16 cellular contexts compared by ENCODE assay signal in the genomic region with DNA sequence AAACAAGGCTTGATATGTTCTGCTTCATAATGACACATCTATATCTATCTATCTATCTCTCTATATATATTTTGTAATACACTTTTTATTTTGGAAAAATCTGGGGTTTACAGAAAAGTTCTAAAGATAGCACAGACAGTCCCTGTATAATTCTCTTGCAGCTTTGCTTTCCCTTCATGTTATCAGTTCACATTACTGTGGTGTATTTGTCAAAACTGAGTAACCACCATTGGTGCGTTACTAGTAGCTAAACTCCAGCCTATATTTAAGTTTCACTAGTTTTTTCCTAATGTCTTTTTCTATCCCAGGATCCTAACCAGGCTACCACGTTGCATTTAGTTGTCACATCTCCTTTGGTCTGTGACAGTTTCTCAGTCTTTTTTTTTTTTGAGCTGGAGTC.
DNase-seq lines count a peak whose midpoint lies in the region; ATAC-seq and TF ChIP-seq lines count a peak whose summit lies in the region.
"Had no signal": no experiment of that assay in that cellular context is flagged by ENCODE, and none has a peak within 500 bp of the region (broad histone marks: within the 10 kb centered on the region; RNA-seq: fewer than 3 reads in every experiment).

No MANE protein-coding gene starts in this region.

- H3K4me3 ChIP-seq in fibroblast of the aortic adventitia (ENCODE audit: low read depth, low read length) (no peak overlapping the region), mesenchymal stem cell (ENCODE audit: insufficient read depth in 1 of 2, low read depth in 1 of 2, low read length in 2 of 2) (no peak overlapping the region)
- H3K4me3 ChIP-seq: GM23248 had no signal

- no peak overlapping the region for H2BK12ac ChIP-seq in mesenchymal stem cell (ENCODE audit: low read length in 2 of 2)

- H3K79me1 ChIP-seq in mesenchymal stem cell (replicated peaks; ENCODE audit: low read length, poor library complexity, severe bottlenecking) = no peaks in the 10 kb centered on the region

- in situ Hi-C loops in G401 (cut with HindIII; ENCODE audit: low sequenced_read_pairs) = no loop called here

- peaks cover 3% of the 10 kb centered on the region for H3K9me3 ChIP-seq in mesenchymal stem cell (ENCODE audit: control insufficient read depth, low read length)

- no peak overlapping the region for H2AFZ ChIP-seq in mesenchymal stem cell (ENCODE audit: low read depth, low read length)
- H2AFZ ChIP-seq: GM23248 had no signal

- H4K91ac ChIP-seq in mesenchymal stem cell (ENCODE audit: low read length) = no peak overlapping the region

- no peak overlapping the region for H2BK15ac ChIP-seq in mesenchymal stem cell (ENCODE audit: low read depth, poor library complexity, severe bottlenecking)

- H2BK120ac ChIP-seq in mesenchymal stem cell (ENCODE audit: low read depth, low read length) = no peak overlapping the region

- 75% methylated on average over 2 of the region's 2 CpGs for WGBS in mesenchymal stem cell

- no peak overlapping the region for H3K27ac ChIP-seq in mesenchymal stem cell (ENCODE audit: low read length, poor library complexity, severe bottlenecking)
- H3K27ac ChIP-seq: GM23248 had no signal

- no peak overlapping the region for H3K4me2 ChIP-seq in mesenchymal stem cell (ENCODE audit: low read length, poor library complexity, severe bottlenecking)

- no peak overlapping the region for H4K8ac ChIP-seq in mesenchymal stem cell (ENCODE audit: low read length)

- no peak overlapping the region for H3K18ac ChIP-seq in mesenchymal stem cell (ENCODE audit: low read depth in 1 of 2, low read length in 2 of 2)

- TF ChIP-seq CTCF in fibroblast of the aortic adventitia (IDR thresholded peaks at IDR 0.05; ENCODE audit: insufficient read depth, low read length) = no peak

- DNase-seq in amniotic epithelial cell (ENCODE audit: low read depth) (peak; percentile 55), fibroblast of the aortic adventitia (ENCODE audit: low read depth) (peak; percentile 20), mesenchymal stem cell (peak; percentile 51), G401 (ENCODE audit: low spot score) (no peak)
- DNase-seq: C1 segment of cervical spinal cord; Calu3; CD4-positive, alpha-beta memory T cell; COR-L47; DMS53; DMS79 treated with DMSO at 0.1 percent for 48 hours; GM23248; H7; HCEC 1CT had no signal

- H3K4ac ChIP-seq in mesenchymal stem cell (ENCODE audit: low read depth in 1 of 2, low read length in 2 of 2) = no peak overlapping the region

- no peak overlapping the region for H3K14ac ChIP-seq in mesenchymal stem cell (ENCODE audit: low read length in 2 of 2)

- no peaks in the 10 kb centered on the region for H3K27me3 ChIP-seq in mesenchymal stem cell (ENCODE audit: control insufficient read depth in 1 of 2, insufficient read depth in 1 of 2, low read length in 2 of 2)

- no peak overlapping the region for H2BK5ac ChIP-seq in mesenchymal stem cell (ENCODE audit: low read depth, low read length, poor library complexity, severe bottlenecking)

- H3K9ac ChIP-seq in mesenchymal stem cell (ENCODE audit: low read length) = no peak overlapping the region
- H3K9ac ChIP-seq: GM23248 had no signal

- no peak overlapping the region for H2AK5ac ChIP-seq in mesenchymal stem cell (ENCODE audit: low read length, severe bottlenecking)

- H3K36me3 ChIP-seq in mesenchymal stem cell (ENCODE audit: control insufficient read depth in 1 of 2, insufficient read depth in 2 of 2, low read depth in 1 of 2, low read length in 2 of 2) = no peaks in the 10 kb centered on the region

- no peak overlapping the region for H3K23ac ChIP-seq in mesenchymal stem cell (ENCODE audit: low read length in 2 of 2)

- ATAC-seq in SK-N-SH treated with all-trans-retinoic acid at 6 μM for 48 hours (no peak), HG03095 (IDR thresholded peaks at IDR 0.05; ENCODE audit: unreplicated experiment) (no peak), HG02571 (IDR thresholded peaks at IDR 0.05; ENCODE audit: unreplicated experiment) (no peak)

- H3K4me1 ChIP-seq in mesenchymal stem cell (ENCODE audit: control insufficient read depth, insufficient read depth, low read depth, low read length) = peaks cover 2% of the 10 kb centered on the region

TF ChIP-seq in SK-N-SH treated with all-trans-retinoic acid at 6 μM for 48 hours, 23 proteins besides CTCF, POLR2A, EP300 and RAD21:
- no peak for TF ChIP-seq ZNF70 (CRISPR knock-in tag; IDR thresholded peaks at IDR 0.05)
- no peak for TF ChIP-seq ZFP3 (CRISPR knock-in tag; IDR thresholded peaks at IDR 0.05)
- TF ChIP-seq ARNTL (CRISPR knock-in tag; IDR thresholded peaks at IDR 0.05; ENCODE audit: borderline replicate concordance, low read depth) = no peak
- no peak for TF ChIP-seq RARB (CRISPR knock-in tag; IDR thresholded peaks at IDR 0.05)
- no peak for TF ChIP-seq ZC3H10 (CRISPR knock-in tag; IDR thresholded peaks at IDR 0.05)
- TF ChIP-seq, protein P1, sequence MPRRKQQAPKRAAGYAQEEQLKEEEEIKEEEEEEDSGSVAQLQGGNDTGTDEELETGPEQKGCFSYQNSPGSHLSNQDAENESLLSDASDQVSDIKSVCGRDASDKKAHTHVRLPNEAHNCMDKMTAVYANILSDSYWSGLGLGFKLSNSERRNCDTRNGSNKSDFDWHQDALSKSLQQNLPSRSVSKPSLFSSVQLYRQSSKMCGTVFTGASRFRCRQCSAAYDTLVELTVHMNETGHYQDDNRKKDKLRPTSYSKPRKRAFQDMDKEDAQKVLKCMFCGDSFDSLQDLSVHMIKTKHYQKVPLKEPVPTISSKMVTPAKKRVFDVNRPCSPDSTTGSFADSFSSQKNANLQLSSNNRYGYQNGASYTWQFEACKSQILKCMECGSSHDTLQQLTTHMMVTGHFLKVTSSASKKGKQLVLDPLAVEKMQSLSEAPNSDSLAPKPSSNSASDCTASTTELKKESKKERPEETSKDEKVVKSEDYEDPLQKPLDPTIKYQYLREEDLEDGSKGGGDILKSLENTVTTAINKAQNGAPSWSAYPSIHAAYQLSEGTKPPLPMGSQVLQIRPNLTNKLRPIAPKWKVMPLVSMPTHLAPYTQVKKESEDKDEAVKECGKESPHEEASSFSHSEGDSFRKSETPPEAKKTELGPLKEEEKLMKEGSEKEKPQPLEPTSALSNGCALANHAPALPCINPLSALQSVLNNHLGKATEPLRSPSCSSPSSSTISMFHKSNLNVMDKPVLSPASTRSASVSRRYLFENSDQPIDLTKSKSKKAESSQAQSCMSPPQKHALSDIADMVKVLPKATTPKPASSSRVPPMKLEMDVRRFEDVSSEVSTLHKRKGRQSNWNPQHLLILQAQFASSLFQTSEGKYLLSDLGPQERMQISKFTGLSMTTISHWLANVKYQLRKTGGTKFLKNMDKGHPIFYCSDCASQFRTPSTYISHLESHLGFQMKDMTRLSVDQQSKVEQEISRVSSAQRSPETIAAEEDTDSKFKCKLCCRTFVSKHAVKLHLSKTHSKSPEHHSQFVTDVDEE (CRISPR knock-in tag; IDR thresholded peaks at IDR 0.05) = no peak
- TF ChIP-seq PPARA (CRISPR knock-in tag; IDR thresholded peaks at IDR 0.05; ENCODE audit: borderline replicate concordance) = no peak
- no peak for TF ChIP-seq BACH2 (CRISPR knock-in tag; IDR thresholded peaks at IDR 0.05; ENCODE audit: borderline replicate concordance)
- no peak for TF ChIP-seq GLIS3 (CRISPR knock-in tag; IDR thresholded peaks at IDR 0.05)
- TF ChIP-seq ZNF565 (CRISPR knock-in tag; conservative IDR thresholded peaks at IDR 0.05; ENCODE audit: low read depth) = no peak
- no peak for TF ChIP-seq OSR1 (CRISPR knock-in tag; IDR thresholded peaks at IDR 0.05)
- TF ChIP-seq SNAI2 (CRISPR knock-in tag; IDR thresholded peaks at IDR 0.05) = no peak
- TF ChIP-seq, protein P2, sequence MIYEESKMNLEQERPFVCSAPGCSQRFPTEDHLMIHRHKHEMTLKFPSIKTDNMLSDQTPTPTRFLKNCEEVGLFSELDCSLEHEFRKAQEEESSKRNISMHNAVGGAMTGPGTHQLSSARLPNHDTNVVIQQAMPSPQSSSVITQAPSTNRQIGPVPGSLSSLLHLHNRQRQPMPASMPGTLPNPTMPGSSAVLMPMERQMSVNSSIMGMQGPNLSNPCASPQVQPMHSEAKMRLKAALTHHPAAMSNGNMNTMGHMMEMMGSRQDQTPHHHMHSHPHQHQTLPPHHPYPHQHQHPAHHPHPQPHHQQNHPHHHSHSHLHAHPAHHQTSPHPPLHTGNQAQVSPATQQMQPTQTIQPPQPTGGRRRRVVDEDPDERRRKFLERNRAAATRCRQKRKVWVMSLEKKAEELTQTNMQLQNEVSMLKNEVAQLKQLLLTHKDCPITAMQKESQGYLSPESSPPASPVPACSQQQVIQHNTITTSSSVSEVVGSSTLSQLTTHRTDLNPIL (CRISPR knock-in tag; IDR thresholded peaks at IDR 0.05; ENCODE audit: low read depth) = no peak
- TF ChIP-seq ZFP30 (CRISPR knock-in tag; IDR thresholded peaks at IDR 0.05) = no peak
- no peak for TF ChIP-seq ZNF8 (CRISPR knock-in tag; IDR thresholded peaks at IDR 0.05)
TF ChIP-seq in SK-N-SH treated with all-trans-retinoic acid at 6 μM for 48 hours: peak in this region for 0.
